Comparison of ENCODE assay signal across 7 cellular contexts in the genomic region with DNA sequence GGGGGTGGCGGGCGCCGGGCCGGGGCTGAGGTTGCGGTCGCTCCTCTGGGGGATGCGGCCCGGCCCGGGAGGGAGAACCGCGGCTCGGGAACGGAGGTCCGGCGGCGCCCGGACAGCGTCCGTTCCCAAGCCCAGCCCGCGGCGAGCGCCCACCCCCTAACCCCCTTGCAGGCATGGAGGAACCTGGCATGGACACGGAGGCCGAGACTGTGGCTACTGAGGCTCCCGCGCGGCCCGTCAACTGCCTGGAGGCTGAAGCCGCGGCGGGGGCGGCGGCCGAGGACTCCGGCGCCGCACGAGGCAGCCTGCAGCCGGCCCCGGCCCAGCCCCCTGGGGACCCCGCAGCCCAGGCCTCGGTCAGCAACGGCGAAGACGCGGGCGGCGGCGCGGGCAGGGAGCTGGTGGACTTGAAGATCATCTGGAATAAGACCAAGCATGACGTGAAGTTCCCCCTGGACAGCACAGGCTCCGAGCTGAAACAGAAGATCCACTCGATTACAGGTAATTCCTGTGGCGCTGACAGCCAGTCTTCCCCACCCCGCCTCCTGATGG. TPM values are rescaled to one million over a fixed set of nuclear protein-coding genes. Genes with fewer than 3 reads are reported as not detected.
DNase-seq lines count a peak whose midpoint lies in the region; ATAC-seq and TF ChIP-seq lines count a peak whose summit lies in the region.

No MANE protein-coding gene starts in this region.

- H3K27ac Mint-ChIP-seq in activated CD4-positive, alpha-beta memory T cell treated with anti-CD3 and anti-CD28 coated beads, Interleukin-2, amount 10 ng/mL, durations not matched to agents 7 days and 5 days = peak overlapping the region; percentile 81
- H3K27ac Mint-ChIP-seq in neural crest cell (ENCODE audit: unreplicated experiment) = no peak overlapping the region

- peaks cover 45% of the 10 kb centered on the region for H3K4me1 Mint-ChIP-seq in activated CD4-positive, alpha-beta memory T cell treated with anti-CD3 and anti-CD28 coated beads, Interleukin-2, amount 10 ng/mL, durations not matched to agents 7 days and 5 days
- peaks cover 7% of the 10 kb centered on the region for H3K4me1 Mint-ChIP-seq in neural crest cell

- H3K27me3 Mint-ChIP-seq in activated CD4-positive, alpha-beta memory T cell treated with anti-CD3 and anti-CD28 coated beads, Interleukin-2, amount 10 ng/mL, durations not matched to agents 7 days and 5 days = no peaks in the 10 kb centered on the region
- no peaks in the 10 kb centered on the region for H3K27me3 Mint-ChIP-seq in neural crest cell (ENCODE audit: low read depth)

- POLR2A ChIA-PET in activated CD4-positive, alpha-beta memory T cell treated with anti-CD3 and anti-CD28 coated beads, Interleukin-2, amount 10 ng/mL, durations not matched to agents 7 days and 5 days (lab: Charles Lee) = interaction anchor here (0.7 to 3.3 kb wide), 14 partner anchors 12 to 1172 kb away, joined by 3 to 23 read pairs (median 4); a partner anchor contains a TSS

- no peak for TF ChIP-seq CTCF in fibroblast of mammary gland (conservative IDR thresholded peaks at IDR 0.05; ENCODE audit: control insufficient read depth, insufficient read depth, low read depth, low read length)
- TF ChIP-seq CTCF in neural crest cell (conservative IDR thresholded peaks at IDR 0.05) = no peak

- peaks cover 32% of the 10 kb centered on the region for H3K36me3 Mint-ChIP-seq in activated CD4-positive, alpha-beta memory T cell treated with anti-CD3 and anti-CD28 coated beads, Interleukin-2, amount 10 ng/mL, durations not matched to agents 7 days and 5 days (ENCODE audit: low read depth)
- no peaks in the 10 kb centered on the region for H3K36me3 Mint-ChIP-seq in neural crest cell (ENCODE audit: low read depth)

- peak; percentile 28 for DNase-seq in activated CD4-positive, alpha-beta memory T cell treated with anti-CD3 and anti-CD28 coated beads, Interleukin-2, amount 10 ng/mL, durations not matched to agents 7 days and 5 days
- DNase-seq in fibroblast of mammary gland (ENCODE audit: low read depth) = peak; percentile 56
- DNase-seq in neural crest cell (ENCODE audit: low read depth, low spot score) = no peak
- no peak for DNase-seq in HuH-7 (ENCODE audit: low spot score)
- no peak for DNase-seq in COR-L47 (lab: John Stamatoyannopoulos, UW)

- no peaks in the 10 kb centered on the region for H3K9me3 Mint-ChIP-seq in activated CD4-positive, alpha-beta memory T cell treated with anti-CD3 and anti-CD28 coated beads, Interleukin-2, amount 10 ng/mL, durations not matched to agents 7 days and 5 days
- H3K9me3 Mint-ChIP-seq in neural crest cell = no peaks in the 10 kb centered on the region

- peak overlapping the region; percentile 92 for H3K4me3 ChIP-seq in fibroblast of mammary gland (ENCODE audit: control insufficient read depth, low read depth, low read length)

- H3K4me3 Mint-ChIP-seq in activated CD4-positive, alpha-beta memory T cell treated with anti-CD3 and anti-CD28 coated beads, Interleukin-2, amount 10 ng/mL, durations not matched to agents 7 days and 5 days = peak overlapping the region; percentile 87
- peak overlapping the region; percentile 96 for H3K4me3 Mint-ChIP-seq in neural crest cell

- CTCF ChIA-PET in activated CD4-positive, alpha-beta memory T cell treated with anti-CD3 and anti-CD28 coated beads, Interleukin-2, amount 10 ng/mL, durations not matched to agents 7 days and 5 days (lab: Charles Lee) = interaction anchor here (0.7 to 2.7 kb wide), 13 partner anchors 12 to 122 kb away, joined by 3 to 17 read pairs (median 4); a partner anchor contains a TSS

- ATAC-seq in GM19395 (IDR thresholded peaks at IDR 0.05; ENCODE audit: unreplicated experiment) (peak; percentile 11), HG03432 (IDR thresholded peaks at IDR 0.05; ENCODE audit: unreplicated experiment) (peak; percentile 11)

RNA-seq across cellular contexts. Expression of a gene that starts 0.3 kb away (rescaled TPM):
- 10 to 100 TPM; 36.6 to 39.7 TPM for total RNA-seq in activated CD4-positive, alpha-beta memory T cell treated with anti-CD3 and anti-CD28 coated beads, Interleukin-2, amount 10 ng/mL, durations not matched to agents 7 days and 5 days
- 89.5 and 91.0 TPM in 2 replicates for total RNA-seq in neural crest cell

RNA-seq across cellular contexts. Expression of a gene that starts 0.7 kb away (rescaled TPM):
- total RNA-seq in activated CD4-positive, alpha-beta memory T cell treated with anti-CD3 and anti-CD28 coated beads, Interleukin-2, amount 10 ng/mL, durations not matched to agents 7 days and 5 days = 10 to 100 TPM in 1 of 2 experiments, 1 to 10 TPM in 1; 9.3 to 11.0 TPM
- total RNA-seq in neural crest cell = 27.5 and 27.9 TPM in 2 replicates

RNA-seq across cellular contexts. Expression of a gene that starts 38.3 kb away (rescaled TPM):
- total RNA-seq in activated CD4-positive, alpha-beta memory T cell treated with anti-CD3 and anti-CD28 coated beads, Interleukin-2, amount 10 ng/mL, durations not matched to agents 7 days and 5 days = 10 to 100 TPM; 79.8 to 81.1 TPM
- 104 and 105 TPM in 2 replicates for total RNA-seq in neural crest cell

RNA-seq across cellular contexts. Expression of a gene that starts 47.6 kb away (rescaled TPM):
- total RNA-seq in activated CD4-positive, alpha-beta memory T cell treated with anti-CD3 and anti-CD28 coated beads, Interleukin-2, amount 10 ng/mL, durations not matched to agents 7 days and 5 days = 10 to 100 TPM; 95.3 to 97.8 TPM
- 93.4 and 100 TPM in 2 replicates for total RNA-seq in neural crest cell

Comparison
In these comparisons a context has a peak if more than half of its experiments do, and no peak if none do; other contexts are left out.
1. DNase-seq: peak in activated CD4-positive, alpha-beta memory T cell treated with anti-CD3 and anti-CD28 coated beads, Interleukin-2, amount 10 ng/mL, durations not matched to agents 7 days and 5 days (single experiment) and fibroblast of mammary gland (single experiment); none in neural crest cell (single experiment), HuH-7 (single experiment) and COR-L47 (single experiment).